ENCODE assay signal across 1 cellular context in the genomic region with DNA sequence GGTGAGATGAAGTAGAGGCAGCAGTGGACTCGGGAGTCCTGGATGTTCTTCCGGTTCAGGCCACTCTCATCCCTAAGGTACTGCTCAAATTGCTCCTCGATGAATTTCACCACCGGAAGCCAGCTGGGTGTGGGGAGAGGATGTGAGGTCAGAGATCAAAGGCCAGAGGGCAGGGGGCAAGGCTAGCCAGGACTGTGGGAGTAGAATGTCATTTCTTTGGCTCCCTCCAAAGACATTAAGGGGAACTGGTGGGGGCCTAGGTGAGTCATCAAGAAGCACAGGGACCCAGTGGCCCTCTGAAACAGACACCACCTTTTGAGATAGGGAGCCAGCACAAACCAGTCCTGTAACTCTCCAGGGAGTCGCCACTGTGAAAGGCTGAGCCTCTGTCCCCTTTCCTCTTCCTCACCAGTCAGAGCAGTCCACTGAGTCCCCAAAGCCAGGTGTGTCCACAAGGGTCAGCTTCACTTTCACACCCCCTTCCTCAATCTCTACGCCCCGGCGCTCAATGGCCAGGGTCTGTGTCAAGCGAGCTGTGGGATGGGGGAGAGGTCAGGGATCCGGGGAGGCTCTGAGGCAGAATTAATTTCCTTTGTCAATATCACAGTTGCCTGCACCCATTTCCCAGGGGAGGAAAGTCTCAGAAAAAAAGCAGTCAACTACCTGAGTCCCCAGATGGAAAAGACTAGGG.
TF ChIP-seq lines count a peak whose summit lies in the region.

No MANE protein-coding gene starts in this region.

TF ChIP-seq in K562, 482 proteins besides CTCF, POLR2A, EP300 and RAD21 (continued from another document and continues in another):
- TF ChIP-seq, protein P1, sequence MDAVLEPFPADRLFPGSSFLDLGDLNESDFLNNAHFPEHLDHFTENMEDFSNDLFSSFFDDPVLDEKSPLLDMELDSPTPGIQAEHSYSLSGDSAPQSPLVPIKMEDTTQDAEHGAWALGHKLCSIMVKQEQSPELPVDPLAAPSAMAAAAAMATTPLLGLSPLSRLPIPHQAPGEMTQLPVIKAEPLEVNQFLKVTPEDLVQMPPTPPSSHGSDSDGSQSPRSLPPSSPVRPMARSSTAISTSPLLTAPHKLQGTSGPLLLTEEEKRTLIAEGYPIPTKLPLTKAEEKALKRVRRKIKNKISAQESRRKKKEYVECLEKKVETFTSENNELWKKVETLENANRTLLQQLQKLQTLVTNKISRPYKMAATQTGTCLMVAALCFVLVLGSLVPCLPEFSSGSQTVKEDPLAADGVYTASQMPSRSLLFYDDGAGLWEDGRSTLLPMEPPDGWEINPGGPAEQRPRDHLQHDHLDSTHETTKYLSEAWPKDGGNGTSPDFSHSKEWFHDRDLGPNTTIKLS (IDR thresholded peaks at IDR 0.05; ENCODE audit: borderline replicate concordance, low read depth): peak; percentile 48; the same call in 1 of the 2 replicates
- TF ChIP-seq MLLT1 (IDR thresholded peaks at IDR 0.05) (no peak), MBD1 (CRISPR knock-in tag; IDR thresholded peaks at IDR 0.05) (no peak), HIVEP1 (CRISPR knock-in tag; IDR thresholded peaks at IDR 0.05) (no peak), ETV1 (tag; conservative IDR thresholded peaks at IDR 0.05; ENCODE audit: low read depth) (peak; percentile 77), ARID1B (IDR thresholded peaks at IDR 0.05) (peak; percentile 77), TFAP4 (CRISPR knock-in tag; IDR thresholded peaks at IDR 0.05; ENCODE audit: borderline replicate concordance) (peak; percentile 93), RCOR1 (IDR thresholded peaks at IDR 0.05; ENCODE audit: borderline replicate concordance in 1 of 2, low read depth in 2 of 2, low read length in 2 of 2) (peak in 1 of 2 experiments; percentile 70; a peak in 2 of 4 replicates), JUN (IDR thresholded peaks at IDR 0.05; ENCODE audit: borderline replicate concordance, low read depth, low read length) (peak; percentile 86), JUN (CRISPR knock-in tag; IDR thresholded peaks at IDR 0.05; ENCODE audit: borderline replicate concordance) (no peak), SMARCA4 (IDR thresholded peaks at IDR 0.05) (peak; percentile 86), ATF1 (CRISPR knock-in tag; IDR thresholded peaks at IDR 0.05) (no peak), ATF1 (tag; IDR thresholded peaks at IDR 0.05) (peak; percentile 61), ZNF589 (CRISPR knock-in tag; IDR thresholded peaks at IDR 0.05; ENCODE audit: low read depth) (0 out of 2 replicates have a peak, but pooled peaks have one; percentile 68), TEAD2 (tag; IDR thresholded peaks at IDR 0.05) (no peak), NR2C1 (IDR thresholded peaks at IDR 0.05) (peak; percentile 100), NR2C1 (tag; IDR thresholded peaks at IDR 0.05) (peak; percentile 100), ZBED1 (IDR thresholded peaks at IDR 0.05) (no peak), NFXL1 (CRISPR knock-in tag; IDR thresholded peaks at IDR 0.05) (no peak), POLR2G (IDR thresholded peaks at IDR 0.05; ENCODE audit: low read depth, low read length) (0 out of 2 replicates have a peak, but pooled peaks have one; percentile 14), ZBTB1 (CRISPR knock-in tag; IDR thresholded peaks at IDR 0.05; ENCODE audit: borderline replicate concordance, low read depth) (no peak), NFE2L1 (tag; IDR thresholded peaks at IDR 0.05; ENCODE audit: borderline replicate concordance, low read depth) (no peak), MEF2D (tag; conservative IDR thresholded peaks at IDR 0.05; ENCODE audit: low read depth) (peak; percentile 30; the same call in 1 of the 2 replicates), ZHX1 (conservative IDR thresholded peaks at IDR 0.05; ENCODE audit: low read length) (no peak), ILK (tag; IDR thresholded peaks at IDR 0.05; ENCODE audit: borderline replicate concordance, low read depth) (no peak), GATAD2A (IDR thresholded peaks at IDR 0.05) (peak; percentile 83; the same call in 1 of the 2 replicates), CBFA2T2 (conservative IDR thresholded peaks at IDR 0.05) (0 out of 2 replicates have a peak, but pooled peaks have one; percentile 5), ZBTB7A (IDR thresholded peaks at IDR 0.05; ENCODE audit: borderline replicate concordance, control insufficient read depth, low read depth, low read length) (peak; percentile 95), ZBTB40 (IDR thresholded peaks at IDR 0.05) (peak; percentile 90), ZBTB40 (CRISPR knock-in tag; IDR thresholded peaks at IDR 0.05) (no peak), MAFG (tag; conservative IDR thresholded peaks at IDR 0.05) (no peak), TEAD1 (CRISPR knock-in tag; IDR thresholded peaks at IDR 0.05) (no peak)
- TF ChIP-seq, protein P2, sequence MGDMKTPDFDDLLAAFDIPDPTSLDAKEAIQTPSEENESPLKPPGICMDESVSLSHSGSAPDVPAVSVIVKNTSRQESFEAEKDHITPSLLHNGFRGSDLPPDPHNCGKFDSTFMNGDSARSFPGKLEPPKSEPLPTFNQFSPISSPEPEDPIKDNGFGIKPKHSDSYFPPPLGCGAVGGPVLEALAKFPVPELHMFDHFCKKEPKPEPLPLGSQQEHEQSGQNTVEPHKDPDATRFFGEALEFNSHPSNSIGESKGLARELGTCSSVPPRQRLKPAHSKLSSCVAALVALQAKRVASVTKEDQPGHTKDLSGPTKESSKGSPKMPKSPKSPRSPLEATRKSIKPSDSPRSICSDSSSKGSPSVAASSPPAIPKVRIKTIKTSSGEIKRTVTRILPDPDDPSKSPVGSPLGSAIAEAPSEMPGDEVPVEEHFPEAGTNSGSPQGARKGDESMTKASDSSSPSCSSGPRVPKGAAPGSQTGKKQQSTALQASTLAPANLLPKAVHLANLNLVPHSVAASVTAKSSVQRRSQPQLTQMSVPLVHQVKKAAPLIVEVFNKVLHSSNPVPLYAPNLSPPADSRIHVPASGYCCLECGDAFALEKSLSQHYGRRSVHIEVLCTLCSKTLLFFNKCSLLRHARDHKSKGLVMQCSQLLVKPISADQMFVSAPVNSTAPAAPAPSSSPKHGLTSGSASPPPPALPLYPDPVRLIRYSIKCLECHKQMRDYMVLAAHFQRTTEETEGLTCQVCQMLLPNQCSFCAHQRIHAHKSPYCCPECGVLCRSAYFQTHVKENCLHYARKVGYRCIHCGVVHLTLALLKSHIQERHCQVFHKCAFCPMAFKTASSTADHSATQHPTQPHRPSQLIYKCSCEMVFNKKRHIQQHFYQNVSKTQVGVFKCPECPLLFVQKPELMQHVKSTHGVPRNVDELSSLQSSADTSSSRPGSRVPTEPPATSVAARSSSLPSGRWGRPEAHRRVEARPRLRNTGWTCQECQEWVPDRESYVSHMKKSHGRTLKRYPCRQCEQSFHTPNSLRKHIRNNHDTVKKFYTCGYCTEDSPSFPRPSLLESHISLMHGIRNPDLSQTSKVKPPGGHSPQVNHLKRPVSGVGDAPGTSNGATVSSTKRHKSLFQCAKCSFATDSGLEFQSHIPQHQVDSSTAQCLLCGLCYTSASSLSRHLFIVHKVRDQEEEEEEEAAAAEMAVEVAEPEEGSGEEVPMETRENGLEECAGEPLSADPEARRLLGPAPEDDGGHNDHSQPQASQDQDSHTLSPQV (IDR thresholded peaks at IDR 0.05): peak; percentile 96
